In genomic region chr19:979318-979741, GRCh38 we compare ENCODE assay signal across 22 cellular contexts. TPM values are rescaled to one million over a fixed set of nuclear protein-coding genes. Genes with fewer than 3 reads are reported as not detected.
DNase-seq lines count a peak whose midpoint lies in the region; TF ChIP-seq lines count a peak whose summit lies in the region.
"Had no signal": no experiment of that assay in that cellular context is flagged by ENCODE, and none has a peak within 500 bp of the region (broad histone marks: within the 10 kb centered on the region; RNA-seq: fewer than 3 reads in every experiment).

No MANE protein-coding gene starts in this region.

- no peak overlapping the region for H2BK120ac ChIP-seq in mesendoderm (ENCODE audit: low read depth, low read length)

- no peak overlapping the region for H2BK5ac ChIP-seq in mesendoderm (ENCODE audit: low read length)

- no peak overlapping the region for H2AK5ac ChIP-seq in mesendoderm (ENCODE audit: low read length)

- H3K79me1 ChIP-seq in mesendoderm (ENCODE audit: low read length) = no peaks in the 10 kb centered on the region

- H2BK15ac ChIP-seq in mesendoderm (replicated peaks; ENCODE audit: low read depth) = no peak overlapping the region

- no peak overlapping the region for H3K27ac ChIP-seq in mesendoderm (ENCODE audit: low read depth, low read length)
- H3K27ac ChIP-seq: epithelial cell of prostate, PC-9, vagina had no signal

- peak; percentile 91 for DNase-seq in GM10266 (ENCODE audit: extremely low spot score)
- DNase-seq in NT2/D1 (ENCODE audit: low read depth, low spot score) = no peak
- DNase-seq in mesendoderm = no peak
- DNase-seq in DMS114 treated with DMSO at 0.1 percent for 48 hours (lab: John Stamatoyannopoulos, UW; ENCODE audit: unreplicated experiment) = no peak
- no peak for DNase-seq in hypothalamus (lab: John Stamatoyannopoulos, UW)
- no peak for DNase-seq in SW480 (ENCODE audit: low spot score)
- DNase-seq: activated CD4-positive, alpha-beta T cell treated with anti-CD3 and anti-CD28 coated beads, Interleukin-2, amount 50 U/mL, for 1 hour; activated CD8-positive, alpha-beta memory T cell treated with anti-CD3 and anti-CD28 coated beads, Interleukin-2, amount 50 U/mL, for 48 hours; activated effector memory CD4-positive, alpha-beta T cell treated with Interleukin-2 at 50 U/mL for 16 hours; DMS153; foreskin melanocyte; GDM1; KG1; left cardiac atrium; NCI-H1694; NCI-H774; occipital lobe; PC-9; SIG-M5; T-helper 1 cell had no signal

- no CpG with 5 or more reads among the region's 19 CpGs for WGBS in mesendoderm (ENCODE audit: extremely low coverage, insufficient coverage, low lambda C conversion rate)

- no peaks in the 10 kb centered on the region for H3K79me2 ChIP-seq in mesendoderm (ENCODE audit: control insufficient read depth, insufficient read depth, low read length)

- no peak for TF ChIP-seq CTCF in GM10266 (IDR thresholded peaks at IDR 0.05; ENCODE audit: control insufficient read depth, insufficient read depth, low read depth, missing control alignments)

- no peaks in the 10 kb centered on the region for H3K27me3 ChIP-seq in NT2/D1 (ENCODE audit: insufficient read depth, insufficient read length)
- H3K27me3 ChIP-seq in mesendoderm (ENCODE audit: insufficient read depth, low read length, poor library complexity) = no peaks in the 10 kb centered on the region
- H3K27me3 ChIP-seq: vagina had no signal

- peak overlapping the region; percentile 42 for H3K56ac ChIP-seq in mesendoderm (ENCODE audit: low read length)

- H3K18ac ChIP-seq in mesendoderm (ENCODE audit: low read length) = no peak overlapping the region

- H3K9ac ChIP-seq in NT2/D1 (ENCODE audit: insufficient read length, low read depth) = peak overlapping the region; percentile 74
- H3K9ac ChIP-seq in mesendoderm (ENCODE audit: low read length) = peak overlapping the region; percentile 15

- H3K4ac ChIP-seq in mesendoderm (ENCODE audit: low read depth, low read length) = no peak overlapping the region

- H4K5ac ChIP-seq in mesendoderm (ENCODE audit: low read length) = no peak overlapping the region

- H3K9me3 ChIP-seq in NT2/D1 (ENCODE audit: insufficient read depth, low read length) = no peaks in the 10 kb centered on the region
- H3K9me3 ChIP-seq: vagina had no signal

- H3K4me3 ChIP-seq in NT2/D1 (ENCODE audit: insufficient read length, low read depth) (no peak overlapping the region), mesendoderm (ENCODE audit: low read length) (no peak overlapping the region)
- H3K4me3 ChIP-seq: PC-9, vagina had no signal

- H3K36me3 ChIP-seq in NT2/D1 (ENCODE audit: insufficient read depth, insufficient read length, low read length) (peaks cover 3% of the 10 kb centered on the region), mesendoderm (ENCODE audit: control insufficient read depth, insufficient read depth, low read length) (no peaks in the 10 kb centered on the region)
- H3K36me3 ChIP-seq: vagina had no signal

- H3K4me2 ChIP-seq in mesendoderm (ENCODE audit: low read length) = no peak overlapping the region
- H3K4me2 ChIP-seq: PC-9 had no signal

- no peak overlapping the region for H4K8ac ChIP-seq in mesendoderm (ENCODE audit: low read depth, low read length)

- peaks cover 16% of the 10 kb centered on the region for H3K4me1 ChIP-seq in NT2/D1 (ENCODE audit: insufficient read depth, insufficient read length)
- H3K4me1 ChIP-seq in mesendoderm (ENCODE audit: control insufficient read depth, low read depth, low read length) = peaks cover 5% of the 10 kb centered on the region

- H3K23ac ChIP-seq in mesendoderm (ENCODE audit: low read length) = no peak overlapping the region

RNA-seq across cellular contexts. Expression of gene WDR18, which starts 4.8 kb away (rescaled TPM):
- 61.9 TPM for polyA plus RNA-seq in mesendoderm (2013, experiment 1 of 2)
- 58.1 TPM for polyA plus RNA-seq in mesendoderm (2013, experiment 2 of 2)

RNA-seq across cellular contexts. Expression of gene GRIN3B, which starts 20.9 kb away (rescaled TPM):
- polyA plus RNA-seq in mesendoderm (2013, experiment 1 of 2) = 0.06 TPM
- 0.10 TPM for polyA plus RNA-seq in mesendoderm (2013, experiment 2 of 2)

RNA-seq across cellular contexts. Expression of gene TMEM259, which starts 41.6 kb away (rescaled TPM):
- polyA plus RNA-seq in mesendoderm (2013, experiment 1 of 2) = 82.5 TPM
- polyA plus RNA-seq in mesendoderm (2013, experiment 2 of 2) = 81.3 TPM

RNA-seq across cellular contexts. Expression of gene RNU6-2, which starts 42.0 kb away (rescaled TPM):
- not detected for polyA plus RNA-seq in mesendoderm (2013, experiment 1 of 2)
- not detected for polyA plus RNA-seq in mesendoderm (2013, experiment 2 of 2)

RNA-seq across cellular contexts. Expression of gene CNN2, which starts 47.1 kb away (rescaled TPM):
- 595 TPM for polyA plus RNA-seq in mesendoderm (2013, experiment 1 of 2)
- polyA plus RNA-seq in mesendoderm (2013, experiment 2 of 2) = 606 TPM
